ENCODE assay signal across 18 cellular contexts in genomic region chr22:29377979-29378378, GRCh38. TPM values are rescaled to one million over a fixed set of nuclear protein-coding genes. Genes with fewer than 3 reads are reported as not detected.
A peak's percentile ranks its signal among the peaks of the same experiment; 100 is the strongest.
DNase-seq lines count a peak whose midpoint lies in the region; ATAC-seq and TF ChIP-seq lines count a peak whose summit lies in the region.
"Had no signal": no experiment of that assay in that cellular context is flagged by ENCODE, and none has a peak within 500 bp of the region (broad histone marks: within the 10 kb centered on the region; RNA-seq: fewer than 3 reads in every experiment).

No MANE protein-coding gene starts in this region.

- TF ChIP-seq CTCF in HEK293 (tag by site-specific recombination; IDR thresholded peaks at IDR 0.05) (no peak), PC-3 (conservative IDR thresholded peaks at IDR 0.05; ENCODE audit: low read depth, low read length) (no peak), hepatocyte (IDR thresholded peaks at IDR 0.05; ENCODE audit: poor library complexity) (no peak)

- H3K27ac ChIP-seq in HEK293 (ENCODE audit: extremely low read depth, low read depth, low read length) (0 out of 2 replicates have a peak overlapping the region, but pooled peaks have one; percentile 27), PC-3 (ENCODE audit: low read length) (peak overlapping the region; percentile 99), hepatocyte (peak overlapping the region; percentile 37), skeletal muscle tissue (ENCODE audit: low read depth, low read length) (peak overlapping the region; percentile 26)
- H3K27ac ChIP-seq: tibial artery had no signal

- H3K36me3 ChIP-seq in HEK293 (ENCODE audit: control insufficient read depth in 2 of 2, insufficient read depth in 1 of 2, low read length in 2 of 2) (peaks cover 15 to 64% of the 10 kb centered on the region in 2 experiments; a peak in 2 of 3 replicates), PC-3 (ENCODE audit: low read depth, low read length) (no peaks in the 10 kb centered on the region), hepatocyte (replicated peaks; ENCODE audit: insufficient read depth, low read depth) (no peaks in the 10 kb centered on the region), skeletal muscle tissue (ENCODE audit: control insufficient read depth in 3 of 3, insufficient read depth in 3 of 3, low read length in 3 of 3) (peaks cover 7 to 14% (median 10%) of the 10 kb centered on the region in 3 donors)

- H3K9me2 ChIP-seq in PC-3 (replicated peaks; ENCODE audit: low read length) (no peaks in the 10 kb centered on the region), hepatocyte (replicated peaks; ENCODE audit: insufficient read depth) (no peaks in the 10 kb centered on the region)

- POLR2A ChIA-PET in HEK293 (lab: Yijun Ruan, JAX) (interaction anchor here (0.7 to 0.8 kb wide), 2 partner anchors 10 to 54 kb away, joined by 3 to 5 read pairs; partner anchors contain the start of gene AP1B1), PC-3 (lab: Charles Lee; ENCODE audit: unreplicated experiment) (no interaction called here)

- H2AFZ ChIP-seq in PC-3 (ENCODE audit: low read length) (no peak overlapping the region), hepatocyte (no peak overlapping the region)

- no peaks in the 10 kb centered on the region for H3K9me3 ChIP-seq in HEK293 (ENCODE audit: control insufficient read depth, insufficient read depth, low read depth, low read length)
- H3K9me3 ChIP-seq in PC-3 (ENCODE audit: low read length), result no peaks in the 10 kb centered on the region
- H3K9me3 ChIP-seq in hepatocyte (ENCODE audit: low read depth), result no peaks in the 10 kb centered on the region
- H3K9me3 ChIP-seq in skeletal muscle tissue (ENCODE audit: control insufficient read depth in 3 of 3, low read length in 3 of 3), result no peaks in the 10 kb centered on the region
- H3K9me3 ChIP-seq: tibial artery had no signal

- H3K79me2 ChIP-seq in PC-3 (ENCODE audit: low read length) (peaks cover 75% of the 10 kb centered on the region), hepatocyte (peaks cover 66% of the 10 kb centered on the region)

- 83% methylated on average over 7 of the region's 7 CpGs for WGBS in hepatocyte (ENCODE audit: low lambda C conversion rate, missing lambda C conversion rate)

- ATAC-seq in PC-3 (peak; percentile 20; the same call in 1 of the 2 replicates), HG03571 (IDR thresholded peaks at IDR 0.05; ENCODE audit: unreplicated experiment) (no peak)
- ATAC-seq: stimulated activated memory B cell treated with anti-CD40 and anti-IgM and Interleukin-4, amounts not matched to agents 10 μg/mL and 1 μg/mL and 100 μg/mL, for 72 hours had no signal

- peak overlapping the region; percentile 87 for H3K4me2 ChIP-seq in PC-3 (ENCODE audit: low read length)
- no peak overlapping the region for H3K4me2 ChIP-seq in hepatocyte

- BruUV-seq in PC-3 (replicated peaks; lab: Mats Ljungman, UMichigan), result no TSS peak

- DNase-seq in PC-3 (peak; percentile 93), hepatocyte (ENCODE audit: low spot score) (no peak), NCI-H2107 (lab: John Stamatoyannopoulos, UW) (no peak), cerebellar nuclear complex (lab: John Stamatoyannopoulos, UW) (no peak)
- DNase-seq: activated naive CD8-positive, alpha-beta T cell treated with anti-CD3 and anti-CD28 coated beads, Interleukin-2, amount 10 ng/mL, durations not matched to agents 7 days and 5 days; cortex of kidney; foreskin melanocyte; Kasumi-1; NCI-H1105; NCI-H2081 treated with DMSO at 0.1 percent for 48 hours; NCI-H69; OCI-M1; stimulated activated CD4-positive, alpha-beta T cell treated with anti-CD3 and anti-CD28 coated beads, Interleukin-15, amount 100 ng/mL, for 24 hours; tibial artery had no signal

- H3K9ac ChIP-seq in PC-3 (ENCODE audit: low read length) (peak overlapping the region; percentile 80), skeletal muscle tissue (ENCODE audit: low read depth in 1 of 3, low read length in 3 of 3) (no peak overlapping the region)

- no peaks in the 10 kb centered on the region for H3K27me3 ChIP-seq in PC-3 (ENCODE audit: low read length)
- no peaks in the 10 kb centered on the region for H3K27me3 ChIP-seq in hepatocyte
- no peaks in the 10 kb centered on the region for H3K27me3 ChIP-seq in skeletal muscle tissue (ENCODE audit: control insufficient read depth in 3 of 3, insufficient read depth in 3 of 3, low read length in 3 of 3)
- H3K27me3 ChIP-seq: tibial artery had no signal

- H4K20me1 ChIP-seq in PC-3 (ENCODE audit: low read length) (no peaks in the 10 kb centered on the region), hepatocyte (ENCODE audit: insufficient read depth, poor library complexity, severe bottlenecking) (peaks cover 7% of the 10 kb centered on the region)

- H3K4me1 ChIP-seq in HEK293 (ENCODE audit: control insufficient read depth, insufficient read depth, low read length) (no peaks in the 10 kb centered on the region), PC-3 (ENCODE audit: insufficient read depth, low read length) (peaks cover 46% of the 10 kb centered on the region), hepatocyte (ENCODE audit: insufficient read depth) (peaks cover 28% of the 10 kb centered on the region), skeletal muscle tissue (ENCODE audit: control insufficient read depth in 3 of 3, insufficient read depth in 3 of 3, low read length in 3 of 3) (peaks cover 12 to 41% (median 20%) of the 10 kb centered on the region in 3 donors)
- H3K4me1 ChIP-seq: tibial artery had no signal

- CTCF ChIA-PET in HEK293 (lab: Yijun Ruan, JAX) (interaction anchor here (0.6 to 0.9 kb wide), 2 partner anchors 19 to 259 kb away, joined by 4 to 6 read pairs; no protein-coding TSS in a partner anchor), PC-3 (lab: Charles Lee) (no interaction called here)

- intact Hi-C loops in PC-3 (cut with micrococcal nuclease), result no loop called here

- H3K4me3 ChIP-seq in HEK293 (ENCODE audit: low read depth, low read length) (no peak overlapping the region), PC-3 (ENCODE audit: low read length) (peak overlapping the region; percentile 57), hepatocyte (no peak overlapping the region), skeletal muscle tissue (ENCODE audit: low read length in 3 of 3) (no peak overlapping the region)
- H3K4me3 ChIP-seq: tibial artery had no signal

- H3F3A ChIP-seq in PC-3 (ENCODE audit: low read length, unreplicated experiment), result peaks cover 6% of the 10 kb centered on the region

TF ChIP-seq in HEK293, 187 proteins besides CTCF, POLR2A, EP300 and RAD21:
- TF ChIP-seq ZBTB17 (tag by site-specific recombination; IDR thresholded peaks at IDR 0.05) (peak; percentile 17; the same call in 1 of the 2 replicates), ELK4 (IDR thresholded peaks at IDR 0.05; ENCODE audit: borderline replicate concordance, low read depth, low read length) (no peak)

RNA-seq across cellular contexts. Expression of gene AP1B1, which starts 10.4 kb away (rescaled TPM):
- total RNA-seq in PC-3 (2014; rRNA removed) (81.2 and 96.4 TPM in 2 replicates), hepatocyte (50.1 and 52.0 TPM in 2 replicates), skeletal muscle tissue (23.0 TPM)
- 44.2 and 46.6 TPM in 2 replicates for polyA plus RNA-seq in hepatocyte

Comparison
In these comparisons a context has a peak if more than half of its experiments do, and no peak if none do; other contexts are left out.
1. H3K27ac ChIP-seq: peak in every context shown above with its lines; median percentile 99 in PC-3; 37 in hepatocyte; 27 in HEK293; 26 in skeletal muscle tissue.